In genomic region chr12:93569301-93569655, GRCh38 we compare ENCODE assay signal across 8 cellular contexts. TPM values are rescaled to one million over a fixed set of nuclear protein-coding genes. Genes with fewer than 3 reads are reported as not detected.
DNase-seq lines count a peak whose midpoint lies in the region; ATAC-seq, FAIRE-seq and TF ChIP-seq lines count a peak whose summit lies in the region.

No MANE protein-coding gene starts in this region.

- intact Hi-C loops in natural killer cell (cut with micrococcal nuclease) = loop anchor here (1.0 to 5.0 kb wide), 3 partner anchors 173 to 532 kb away; no protein-coding TSS in a partner anchor

- no peaks in the 10 kb centered on the region for H3K9me3 ChIP-seq in BLaER1 treated with 17β-estradiol and CSF1 and Interleukin-3, amounts not matched to agents 10 nM and 100 nM (replicated peaks in 1 of 11)

- peak overlapping the region in 6 of 10 experiments; percentile 63 to 83 (median 72); a peak in 6 of 20 replicates for H3K4me3 ChIP-seq in BLaER1 treated with 17β-estradiol and CSF1 and Interleukin-3, amounts not matched to agents 10 nM and 100 nM
- H3K4me3 ChIP-seq in Jurkat, Clone E6-1 (ENCODE audit: low read length) = peak overlapping the region; percentile 63
- H3K4me3 ChIP-seq in bronchial epithelial cell (ENCODE audit: low read depth, low read length) = peak overlapping the region; percentile 76

- peaks cover 9 to 47% (median 40%) of the 10 kb centered on the region in 11 experiments; a peak in 21 of 22 replicates for H4K20me1 ChIP-seq in BLaER1 treated with 17β-estradiol and CSF1 and Interleukin-3, amounts not matched to agents 10 nM and 100 nM

- H3K27me3 Mint-ChIP-seq in natural killer cell (ENCODE audit: low read depth in 2 of 2) = peaks cover 0 to 4% of the 10 kb centered on the region in 2 donors

- H3K9ac ChIP-seq in BLaER1 treated with 17β-estradiol and CSF1 and Interleukin-3, amounts not matched to agents 10 nM and 100 nM = no peak overlapping the region

- H3K4me3 Mint-ChIP-seq in natural killer cell = peak overlapping the region; percentile 95

- no peaks in the 10 kb centered on the region for H3K9me3 Mint-ChIP-seq in natural killer cell

- no peak for FAIRE-seq in bronchial epithelial cell (lab: Jason Lieb, UNC)

- TF ChIP-seq CTCF in bronchial epithelial cell (IDR thresholded peaks at IDR 0.05; ENCODE audit: insufficient read depth, low read length, severe bottlenecking) = no peak
- TF ChIP-seq CTCF in natural killer cell (IDR thresholded peaks at IDR 0.05) = no peak

- peak overlapping the region in 10 of 11 experiments; percentile 91 to 100 (median 98); a peak in 17 of 22 replicates for H3K4me2 ChIP-seq in BLaER1 treated with 17β-estradiol and CSF1 and Interleukin-3, amounts not matched to agents 10 nM and 100 nM

- peaks cover 31 to 35% of the 10 kb centered on the region in 2 donors for H3K4me1 Mint-ChIP-seq in natural killer cell

- no peak overlapping the region for H3K27ac ChIP-seq in BLaER1 treated with 17β-estradiol and CSF1 and Interleukin-3, amounts not matched to agents 10 nM and 100 nM

- H3K36me3 Mint-ChIP-seq in natural killer cell = peaks cover 8% of the 10 kb centered on the region

- H3K27me3 ChIP-seq in BLaER1 treated with 17β-estradiol and CSF1 and Interleukin-3, amounts not matched to agents 10 nM and 100 nM = peaks cover 63 to 81% (median 77%) of the 10 kb centered on the region in 11 experiments
- H3K27me3 ChIP-seq in bronchial epithelial cell (ENCODE audit: control insufficient read depth, insufficient read depth, low read length) = no peaks in the 10 kb centered on the region

- peaks cover 20 to 38% (median 34%) of the 10 kb centered on the region in 10 experiments; a peak in 19 of 20 replicates for H3K4me1 ChIP-seq in BLaER1 treated with 17β-estradiol and CSF1 and Interleukin-3, amounts not matched to agents 10 nM and 100 nM

- peak; percentile 20 for DNase-seq in Jurkat, Clone E6-1 (ENCODE audit: low read depth, low spot score)
- no peak for DNase-seq in bronchial epithelial cell (ENCODE audit: low read depth)
- DNase-seq in natural killer cell = no peak
- no peak for DNase-seq in activated gamma-delta T cell treated with Interleukin-2 at 50 U/mL for 16 hours

- H3K36me3 ChIP-seq in BLaER1 treated with 17β-estradiol and CSF1 and Interleukin-3, amounts not matched to agents 10 nM and 100 nM = no peaks in the 10 kb centered on the region
- H3K36me3 ChIP-seq in bronchial epithelial cell (ENCODE audit: control insufficient read depth, insufficient read depth, low read length) = no peaks in the 10 kb centered on the region

- H3K27ac Mint-ChIP-seq in natural killer cell = peak overlapping the region; percentile 86 to 89

- ATAC-seq in natural killer cell = peak; percentile 4 to 19 (median 8)
- no peak for ATAC-seq in HG02763 (IDR thresholded peaks at IDR 0.05; ENCODE audit: unreplicated experiment)
- ATAC-seq in HG03108 (IDR thresholded peaks at IDR 0.05; ENCODE audit: unreplicated experiment) = no peak
- no peak for ATAC-seq in GM21825 (IDR thresholded peaks at IDR 0.05; ENCODE audit: unreplicated experiment)

RNA-seq across cellular contexts. Expression of gene SOCS2, which starts 3.2 kb away (rescaled TPM):
- 9.0 TPM for polyA plus RNA-seq in Jurkat, Clone E6-1 (2012; ENCODE audit: insufficient read depth, insufficient read length)
- total RNA-seq in bronchial epithelial cell (10.5 and 14.3 TPM in 2 replicates), natural killer cell (100 to 1,000 TPM in 1 of 3 donors, 10 to 100 TPM in 2; 13.9 to 110 (median 26.7) TPM)

Comparison
In these comparisons a context has a peak if more than half of its experiments do, and no peak if none do; other contexts are left out.
1. ATAC-seq: peak in natural killer cell (3 of 3); none in HG02763 (single experiment), HG03108 (single experiment) and GM21825 (single experiment).
2. Peak in every context shown above with its lines, with median percentiles within 50 percentile points of each other: H3K4me3 ChIP-seq.